21 cellular contexts compared by ENCODE assay signal in the genomic region with DNA sequence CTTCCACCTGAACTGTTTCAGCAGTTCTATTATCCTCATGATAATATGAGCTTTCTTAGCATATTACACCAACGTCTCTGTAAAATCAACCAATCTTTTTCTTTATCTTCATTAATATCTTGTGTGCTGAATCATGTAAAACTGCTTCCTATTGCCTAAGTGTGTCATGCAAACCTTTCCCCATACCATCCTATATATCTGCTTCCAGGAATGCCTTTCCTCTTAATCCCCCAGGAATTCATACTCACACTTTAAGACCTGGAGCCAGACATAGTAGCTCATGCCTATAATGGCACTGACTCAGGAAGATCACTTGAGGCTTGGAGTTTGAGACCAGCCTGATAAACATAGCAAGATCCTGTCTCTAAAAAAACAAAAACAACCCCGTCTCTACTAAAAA.
A peak's percentile ranks its signal among the peaks of the same experiment; 100 is the strongest.
DNase-seq lines count a peak whose midpoint lies in the region; ATAC-seq, FAIRE-seq and TF ChIP-seq lines count a peak whose summit lies in the region.
"Had no signal": no experiment of that assay in that cellular context is flagged by ENCODE, and none has a peak within 500 bp of the region (broad histone marks: within the 10 kb centered on the region; RNA-seq: fewer than 3 reads in every experiment).

No MANE protein-coding gene starts in this region.

- H3K27ac Mint-ChIP-seq in activated naive CD4-positive, alpha-beta T cell treated with anti-CD3 and anti-CD28 coated beads for 36 hours, result no peak overlapping the region
- H3K27ac Mint-ChIP-seq: activated T-cell treated with anti-CD3 and anti-CD28 coated beads, Interleukin-2, amount 50 U/mL, for 72 hours; CD4-positive, CD25-positive, alpha-beta regulatory T cell; effector memory CD8-positive, alpha-beta T cell; stimulated activated naive CD8-positive, alpha-beta T cell treated with anti-CD3 and anti-CD28 coated beads, Interleukin-15, Interleukin-2, amounts not matched to agents 100 ng/mL and 50 ng/mL, for 24 hours; T-helper 1 cell treated with Interleukin-12 subunit alpha and Interleukin-12 subunit beta and Interleukin-4 antibody, amounts not matched to agents 30 μg/mL and 1 μg/mL, for 36 hours; type B pancreatic cell had no signal

- CTCF ChIA-PET in activated naive CD4-positive, alpha-beta T cell treated with anti-CD3 and anti-CD28 coated beads for 36 hours (lab: Charles Lee), result interaction anchor here (0.7 to 1.2 kb wide), 3 partner anchors 16 to 19 kb away, joined by 3 read pairs; no protein-coding TSS in a partner anchor

- no peaks in the 10 kb centered on the region for H3K9me3 Mint-ChIP-seq in activated naive CD4-positive, alpha-beta T cell treated with anti-CD3 and anti-CD28 coated beads for 36 hours
- H3K9me3 Mint-ChIP-seq: activated T-cell treated with anti-CD3 and anti-CD28 coated beads, Interleukin-2, amount 50 U/mL, for 72 hours; CD4-positive, CD25-positive, alpha-beta regulatory T cell; effector memory CD8-positive, alpha-beta T cell; stimulated activated naive CD8-positive, alpha-beta T cell treated with anti-CD3 and anti-CD28 coated beads, Interleukin-15, Interleukin-2, amounts not matched to agents 100 ng/mL and 50 ng/mL, for 24 hours; T-helper 1 cell treated with Interleukin-12 subunit alpha and Interleukin-12 subunit beta and Interleukin-4 antibody, amounts not matched to agents 30 μg/mL and 1 μg/mL, for 36 hours had no signal

- no peak overlapping the region for H3K4me3 Mint-ChIP-seq in activated naive CD4-positive, alpha-beta T cell treated with anti-CD3 and anti-CD28 coated beads for 36 hours
- H3K4me3 Mint-ChIP-seq: activated T-cell treated with anti-CD3 and anti-CD28 coated beads, Interleukin-2, amount 50 U/mL, for 72 hours; CD4-positive, CD25-positive, alpha-beta regulatory T cell; effector memory CD8-positive, alpha-beta T cell; stimulated activated naive CD8-positive, alpha-beta T cell treated with anti-CD3 and anti-CD28 coated beads, Interleukin-15, Interleukin-2, amounts not matched to agents 100 ng/mL and 50 ng/mL, for 24 hours; T-helper 1 cell treated with Interleukin-12 subunit alpha and Interleukin-12 subunit beta and Interleukin-4 antibody, amounts not matched to agents 30 μg/mL and 1 μg/mL, for 36 hours; type B pancreatic cell had no signal

- no peaks in the 10 kb centered on the region for H3K27me3 ChIP-seq in bronchial epithelial cell (ENCODE audit: control insufficient read depth, insufficient read depth, low read length)
- H3K27me3 ChIP-seq: gastrocnemius medialis, MG63, neutrophil, right atrium auricular region had no signal

- intact Hi-C loops in activated naive CD4-positive, alpha-beta T cell treated with anti-CD3 and anti-CD28 coated beads for 36 hours (cut with micrococcal nuclease), result no loop called here
- intact Hi-C loops in left ventricle myocardium superior (cut with micrococcal nuclease), result no loop called here

- DNase-seq in AG10803 (ENCODE audit: low read depth) (peak; percentile 73), M059J (ENCODE audit: low read depth) (peak; percentile 67), bronchial epithelial cell (ENCODE audit: low read depth) (peak; percentile 92), hepatic stellate cell (ENCODE audit: low spot score) (peak; percentile 29), KG1 (lab: John Stamatoyannopoulos, UW) (no peak), NCI-H526 (lab: John Stamatoyannopoulos, UW) (no peak), left ventricle myocardium superior (no peak)
- DNase-seq in activated naive CD4-positive, alpha-beta T cell treated with anti-CD3 and anti-CD28 coated beads for 36 hours, result no peak
- DNase-seq: activated T-cell treated with anti-CD3 and anti-CD28 coated beads, Interleukin-2, amount 50 U/mL, for 72 hours; CD4-positive, CD25-positive, alpha-beta regulatory T cell; effector memory CD8-positive, alpha-beta T cell; gastrocnemius medialis; MG63; NCI-H1694; NCI-H446; WERI-Rb-1 had no signal

- no peaks in the 10 kb centered on the region for H3K36me3 Mint-ChIP-seq in activated naive CD4-positive, alpha-beta T cell treated with anti-CD3 and anti-CD28 coated beads for 36 hours (ENCODE audit: low read depth)
- H3K36me3 Mint-ChIP-seq: CD4-positive, CD25-positive, alpha-beta regulatory T cell had no signal

- ATAC-seq in left ventricle myocardium superior, result no peak
- ATAC-seq: activated T-cell treated with anti-CD3 and anti-CD28 coated beads, Interleukin-2, amount 50 U/mL, for 72 hours; effector memory CD8-positive, alpha-beta T cell; gastrocnemius medialis had no signal

- TF ChIP-seq CTCF in AG10803 (conservative IDR thresholded peaks at IDR 0.05; ENCODE audit: low read length) (no peak), bronchial epithelial cell (IDR thresholded peaks at IDR 0.05; ENCODE audit: insufficient read depth, low read length, severe bottlenecking) (no peak)

- H3K4me3 ChIP-seq in AG10803 (ENCODE audit: low read length) (no peak overlapping the region), bronchial epithelial cell (ENCODE audit: low read depth, low read length) (no peak overlapping the region)
- H3K4me3 ChIP-seq: gastrocnemius medialis, MG63, right atrium auricular region had no signal

- no peaks in the 10 kb centered on the region for H3K27me3 Mint-ChIP-seq in activated naive CD4-positive, alpha-beta T cell treated with anti-CD3 and anti-CD28 coated beads for 36 hours (ENCODE audit: low read depth)
- H3K27me3 Mint-ChIP-seq: CD4-positive, CD25-positive, alpha-beta regulatory T cell; stimulated activated naive CD8-positive, alpha-beta T cell treated with anti-CD3 and anti-CD28 coated beads, Interleukin-15, Interleukin-2, amounts not matched to agents 100 ng/mL and 50 ng/mL, for 24 hours; type B pancreatic cell had no signal

- peaks cover 8% of the 10 kb centered on the region for H3K4me1 Mint-ChIP-seq in activated naive CD4-positive, alpha-beta T cell treated with anti-CD3 and anti-CD28 coated beads for 36 hours (ENCODE audit: low read depth)

- H3K36me3 ChIP-seq in bronchial epithelial cell (ENCODE audit: control insufficient read depth, insufficient read depth, low read length), result no peaks in the 10 kb centered on the region
- H3K36me3 ChIP-seq: gastrocnemius medialis, MG63, neutrophil, right atrium auricular region, WERI-Rb-1 had no signal

- no peak for FAIRE-seq in bronchial epithelial cell (lab: Jason Lieb, UNC)

Comparison
In these comparisons a context has a peak if more than half of its experiments do, and no peak if none do; other contexts are left out.
1. DNase-seq: peak in AG10803 (single experiment), M059J (single experiment), bronchial epithelial cell (single experiment) and hepatic stellate cell (single experiment); none in activated naive CD4-positive, alpha-beta T cell treated with anti-CD3 and anti-CD28 coated beads for 36 hours (single experiment), KG1 (single experiment), NCI-H526 (0 of 2) and left ventricle myocardium superior (single experiment).